ENCODE assay signal across 16 cellular contexts in the genomic region with DNA sequence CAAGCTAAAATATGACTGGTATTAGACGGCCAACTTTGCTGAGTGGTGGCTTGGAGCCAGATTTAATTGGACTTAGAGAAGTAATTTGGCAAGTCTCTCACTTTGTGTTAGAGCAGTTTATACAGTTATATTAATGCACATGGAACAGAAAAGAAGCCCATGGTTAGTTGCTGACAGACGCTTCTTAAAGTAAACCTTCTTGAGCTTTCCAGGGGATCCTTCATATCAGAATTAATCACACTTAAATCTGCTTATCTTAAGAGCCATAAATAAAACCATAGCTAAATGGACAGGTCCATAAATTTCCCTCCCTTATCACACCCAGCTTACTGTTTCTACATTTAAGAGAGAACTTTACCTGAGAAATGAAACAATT. TPM values are rescaled to one million over a fixed set of nuclear protein-coding genes. Genes with fewer than 3 reads are reported as not detected.
DNase-seq lines count a peak whose midpoint lies in the region; ATAC-seq, FAIRE-seq and TF ChIP-seq lines count a peak whose summit lies in the region.
"Had no signal": no experiment of that assay in that cellular context is flagged by ENCODE, and none has a peak within 500 bp of the region (broad histone marks: within the 10 kb centered on the region; RNA-seq: fewer than 3 reads in every experiment).

No MANE protein-coding gene starts in this region.

- H2BK12ac ChIP-seq in neuronal stem cell (ENCODE audit: low read length): no peak overlapping the region

- no TSS peak for BruUV-seq in K562 (replicated peaks; lab: Mats Ljungman, UMichigan)

- no peak for TF ChIP-seq RAD21 in K562 (CRISPR knock-in tag; conservative IDR thresholded peaks at IDR 0.05 in 1 of 2, IDR thresholded peaks at IDR 0.05 in 1 of 2)

- H3K4me3 ChIP-seq in K562: no peak overlapping the region
- no peak overlapping the region for H3K4me3 ChIP-seq in neuronal stem cell (ENCODE audit: low read length in 2 of 2)
- H3K4me3 ChIP-seq in CD8-positive, alpha-beta T cell (ENCODE audit: low read depth, low read length): no peak overlapping the region
- H3K4me3 ChIP-seq: gastrocnemius medialis, GM12878, SK-N-MC had no signal

- H3K36me3 ChIP-seq in K562 (ENCODE audit: control insufficient read depth, insufficient read depth, low read length): no peaks in the 10 kb centered on the region
- H3K36me3 ChIP-seq in neuronal stem cell (replicated peaks in 1 of 2; ENCODE audit: control insufficient read depth in 2 of 2, insufficient read depth in 2 of 2, low read length in 2 of 2): no peaks in the 10 kb centered on the region
- no peaks in the 10 kb centered on the region for H3K36me3 ChIP-seq in CD8-positive, alpha-beta T cell (ENCODE audit: insufficient read depth, low read length)
- H3K36me3 ChIP-seq: gastrocnemius medialis, neutrophil had no signal

- H4K8ac ChIP-seq in neuronal stem cell (ENCODE audit: low read depth, low read length): no peak overlapping the region

- no peak overlapping the region for H3K18ac ChIP-seq in neuronal stem cell (ENCODE audit: low read length)

- no peak overlapping the region for H2AFZ ChIP-seq in K562 (ENCODE audit: low read depth, low read length)
- peak overlapping the region; percentile 79 for H2AFZ ChIP-seq in neuronal stem cell (ENCODE audit: low read length)

- peaks cover 10% of the 10 kb centered on the region for H3K4me1 Mint-ChIP-seq in CD8-positive, alpha-beta T cell (ENCODE audit: low read depth)
- H3K4me1 Mint-ChIP-seq in immature natural killer cell: peaks cover 12 to 14% of the 10 kb centered on the region in 2 donors

- no peak overlapping the region for H3K14ac ChIP-seq in neuronal stem cell (ENCODE audit: low read length)

- H3K4me1 ChIP-seq in K562 (replicated peaks in 1 of 2; ENCODE audit: control insufficient read depth in 2 of 2, insufficient read depth in 2 of 2, low read length in 2 of 2) (no peaks in the 10 kb centered on the region; a peak in 1 of 5 replicates), neuronal stem cell (ENCODE audit: control insufficient read depth in 2 of 2, insufficient read depth in 1 of 2, low read depth in 1 of 2, low read length in 2 of 2) (peaks cover 5 to 14% of the 10 kb centered on the region in 2 donors)
- peaks cover 11% of the 10 kb centered on the region for H3K4me1 ChIP-seq in CD8-positive, alpha-beta T cell (ENCODE audit: insufficient read depth, low read length)

- no peak overlapping the region for H3K27ac ChIP-seq in K562 (ENCODE audit: extremely low read depth, low read depth, low read length)
- H3K27ac ChIP-seq in neuronal stem cell (replicated peaks; ENCODE audit: low read length): no peak overlapping the region
- H3K27ac ChIP-seq in CD8-positive, alpha-beta T cell (ENCODE audit: low read depth, low read length): no peak overlapping the region
- H3K27ac ChIP-seq: gastrocnemius medialis, neutrophil, SK-N-MC had no signal

- H3K9ac ChIP-seq in K562 (ENCODE audit: insufficient read depth in 1 of 2, low read depth in 2 of 2, low read length in 2 of 2) (no peak overlapping the region; a peak in 1 of 4 replicates), neuronal stem cell (ENCODE audit: low read depth, low read length, poor library complexity) (no peak overlapping the region)

- no peak for TF ChIP-seq CTCF in D721Med (IDR thresholded peaks at IDR 0.05; ENCODE audit: insufficient read depth, missing control alignments)
- TF ChIP-seq CTCF in K562 (IDR thresholded peaks at IDR 0.05 in 2 of 3, conservative IDR thresholded peaks at IDR 0.05 in 1 of 3; ENCODE audit: insufficient read depth in 2 of 3, low read depth in 1 of 3, low read length in 3 of 3): no peak
- TF ChIP-seq CTCF in CD8-positive, alpha-beta T cell (IDR thresholded peaks at IDR 0.05): no peak

- in situ Hi-C loops in K562 (cut with MboI): no loop called here

- no peak overlapping the region for H3K4ac ChIP-seq in neuronal stem cell (ENCODE audit: low read length)

- H3K9me3 Mint-ChIP-seq in CD8-positive, alpha-beta T cell: no peaks in the 10 kb centered on the region
- no peaks in the 10 kb centered on the region for H3K9me3 Mint-ChIP-seq in immature natural killer cell
- H3K9me3 Mint-ChIP-seq: activated B cell treated with CpG ODN at 0.5 μM for 24 hours had no signal

- POLR2A ChIA-PET in K562 (lab: Yijun Ruan, JAX): no interaction called here
- POLR2A ChIA-PET in CD8-positive, alpha-beta T cell (lab: Charles Lee): interaction anchor here (1.4 kb wide), 1 partner anchor 85 kb away, joined by 3 read pairs; no protein-coding TSS in a partner anchor

- CTCF ChIA-PET in K562 (lab: Yijun Ruan, JAX; ENCODE audit: low intra/inter-chr PET ratio): no interaction called here
- CTCF ChIA-PET in CD8-positive, alpha-beta T cell (lab: Charles Lee): interaction anchor here (1.1 to 5.7 kb wide), 2 partner anchors 119 to 126 kb away, joined by 3 to 56 read pairs; no protein-coding TSS in a partner anchor

- FAIRE-seq in D721Med (lab: Jason Lieb, UNC) (peak; percentile 82), K562 (lab: Jason Lieb, UNC) (no peak)

- intact Hi-C loops in K562 (cut with micrococcal nuclease) (loop anchor here (10.0 kb wide), 1 partner anchor 179 kb away; no protein-coding TSS in a partner anchor), posterior cingulate gyrus (cut with DNase I) (no loop called here)
- intact Hi-C loops in CD8-positive, alpha-beta T cell (cut with DNase I, micrococcal nuclease): no loop called here

- TF ChIP-seq POLR2A in K562 (conservative IDR thresholded peaks at IDR 0.05): no peak

- no peak overlapping the region for H3K4me2 ChIP-seq in K562 (ENCODE audit: insufficient read depth, low read length)
- H3K4me2 ChIP-seq in neuronal stem cell (ENCODE audit: insufficient read depth, low read length, poor library complexity, severe bottlenecking): no peak overlapping the region

- H3K4me3 Mint-ChIP-seq in CD8-positive, alpha-beta T cell: no peak overlapping the region
- H3K4me3 Mint-ChIP-seq in immature natural killer cell: no peak overlapping the region
- H3K4me3 Mint-ChIP-seq: activated B cell treated with CpG ODN at 0.5 μM for 24 hours had no signal

- H3K27me3 ChIP-seq in K562 (ENCODE audit: control insufficient read depth in 2 of 2, insufficient read depth in 2 of 2, low read length in 2 of 2): peaks cover 8 to 42% of the 10 kb centered on the region in 2 experiments; a peak in 3 of 5 replicates
- no peaks in the 10 kb centered on the region for H3K27me3 ChIP-seq in neuronal stem cell (ENCODE audit: control insufficient read depth in 3 of 3, insufficient read depth in 3 of 3, low read depth in 1 of 3, low read length in 3 of 3)
- no peaks in the 10 kb centered on the region for H3K27me3 ChIP-seq in CD8-positive, alpha-beta T cell (ENCODE audit: insufficient read depth, low read length)
- H3K27me3 ChIP-seq: gastrocnemius medialis, neutrophil had no signal

- no peaks in the 10 kb centered on the region for H3K79me1 ChIP-seq in neuronal stem cell (ENCODE audit: low read depth, low read length)

- ATAC-seq in K562: no peak
- no peak for ATAC-seq in CD8-positive, alpha-beta T cell
- no peak for ATAC-seq in HG02678 (IDR thresholded peaks at IDR 0.05; ENCODE audit: unreplicated experiment)
- ATAC-seq: gastrocnemius medialis; stimulated activated naive CD8-positive, alpha-beta T cell treated with anti-CD3 and anti-CD28 coated beads, Interleukin-15, Interleukin-2, amounts not matched to agents 100 U/mL and 50 U/mL, for 24 hours had no signal

- H2AK5ac ChIP-seq in neuronal stem cell (ENCODE audit: low read depth, low read length): no peak overlapping the region

- peaks cover 4% of the 10 kb centered on the region for H3K27me3 Mint-ChIP-seq in CD8-positive, alpha-beta T cell (ENCODE audit: low read depth)
- H3K27me3 Mint-ChIP-seq in immature natural killer cell (ENCODE audit: low read depth in 3 of 3): peaks cover 2 to 12% (median 11%) of the 10 kb centered on the region in 3 donors

- H3K23ac ChIP-seq in neuronal stem cell (ENCODE audit: low read depth, low read length, poor library complexity): no peak overlapping the region

- no peaks in the 10 kb centered on the region for H3K9me1 ChIP-seq in K562 (ENCODE audit: control insufficient read depth, insufficient read depth, low read length)

- H2BK120ac ChIP-seq in neuronal stem cell (ENCODE audit: low read depth, low read length): no peak overlapping the region

- no peak overlapping the region for H3K27ac Mint-ChIP-seq in CD8-positive, alpha-beta T cell
- peak overlapping the region in 1 of 6 donors; percentile 12 for H3K27ac Mint-ChIP-seq in immature natural killer cell

- DNase-seq in D721Med (ENCODE audit: insufficient read length, low spot score): no peak
- peak; percentile 80 to 90 for DNase-seq in NCI-H446 (lab: John Stamatoyannopoulos, UW)
- DNase-seq in K562 (ENCODE audit: extremely low read depth in 1 of 4, low spot score in 3 of 4): no peak
- DNase-seq in neuronal stem cell (ENCODE audit: low spot score): no peak
- no peak for DNase-seq in CD8-positive, alpha-beta T cell
- no peak for DNase-seq in posterior cingulate gyrus
- no peak for DNase-seq in immature natural killer cell
- DNase-seq: activated B cell treated with CpG ODN at 0.5 μM for 24 hours; activated gamma-delta T cell treated with Interleukin-2 at 50 U/mL for 16 hours; effector CD4-positive, alpha-beta T cell; gastrocnemius medialis; stimulated activated naive CD8-positive, alpha-beta T cell treated with anti-CD3 and anti-CD28 coated beads, Interleukin-15, Interleukin-2, amounts not matched to agents 100 U/mL and 50 U/mL, for 24 hours had no signal

- TF ChIP-seq EP300 in K562 (IDR thresholded peaks at IDR 0.05; ENCODE audit: low read length): no peak

- H3K9me3 ChIP-seq in K562 (replicated peaks; ENCODE audit: control insufficient read depth, insufficient read depth, low read depth, low read length) (no peaks in the 10 kb centered on the region), neuronal stem cell (replicated peaks in 1 of 2; ENCODE audit: control insufficient read depth in 2 of 2, insufficient read depth in 1 of 2, low read depth in 1 of 2, low read length in 2 of 2) (peaks cover 0 to 2% of the 10 kb centered on the region in 2 donors)
- no peaks in the 10 kb centered on the region for H3K9me3 ChIP-seq in CD8-positive, alpha-beta T cell (ENCODE audit: low read length)
- H3K9me3 ChIP-seq: gastrocnemius medialis, neutrophil had no signal

- H3K79me2 ChIP-seq in K562 (ENCODE audit: control insufficient read depth, insufficient read depth, low read length): no peaks in the 10 kb centered on the region

- 0% methylated on average over 2 of the region's 2 CpGs for WGBS in K562 (ENCODE audit: insufficient coverage, low coverage, missing lambda C conversion rate)
- WGBS in neuronal stem cell (ENCODE audit: extremely low coverage in 2 of 2, insufficient read length in 2 of 2, insufficient replicate concordance in 1 of 2), 2 donors: no CpG with 5 or more reads among the region's 2 CpGs

- H4K91ac ChIP-seq in neuronal stem cell (ENCODE audit: low read depth, low read length, poor library complexity): no peak overlapping the region

- H3K36me3 Mint-ChIP-seq in CD8-positive, alpha-beta T cell: no peaks in the 10 kb centered on the region
- H3K36me3 Mint-ChIP-seq in immature natural killer cell: peaks cover 0 to 3% (median 0%) of the 10 kb centered on the region in 3 donors

- H2BK5ac ChIP-seq in neuronal stem cell (ENCODE audit: low read length): no peak overlapping the region

- no peak overlapping the region for H2BK15ac ChIP-seq in neuronal stem cell (ENCODE audit: low read length)

- H4K20me1 ChIP-seq in K562 (replicated peaks; ENCODE audit: control insufficient read depth, insufficient read depth, low read length): no peaks in the 10 kb centered on the region

RNA-seq across cellular contexts. Expression of gene GSG1, which starts 9.6 kb away (rescaled TPM):
- not detected in 2 replicates for total RNA-seq in K562 (2011; cell fraction: chromatin; rRNA removed; ENCODE audit: low replicate concordance)
- total RNA-seq in K562 (2011; cell fraction: nucleolus; rRNA removed): not detected in 2 replicates
- total RNA-seq in K562 (2011; cell fraction: nucleoplasm; rRNA removed): not detected in 2 replicates
- total RNA-seq in K562 (2014; rRNA removed) (not detected in 2 replicates), K562 (2014; rRNA removed; fragmentation: Illumina TruSeq; extraction: Trizol) (not detected in 2 replicates), K562 (2015; rRNA removed; fragmentation: Illumina TruSeq; extraction: Trizol) (not detected in 2 replicates), K562 (2021) (not detected in 2 replicates)
- polyA plus RNA-seq in K562 (2011; rRNA removed) (not detected in 2 replicates), K562 (2014; fragmentation: Illumina TruSeq; extraction: Trizol) (not detected in 2 replicates), K562 (2014; fragmentation: Nextera tagmentation; extraction: Ambion mirVana) (not detected), K562 (2014; rRNA removed) (not detected in 2 replicates), immature natural killer cell (under 1 TPM in 1 of 3 donors, not detected in 2; 0.09 TPM)
- polyA plus RNA-seq in K562 (2011; cell fraction: cytosol; rRNA removed): not detected in 2 replicates
- not detected in 2 replicates for polyA plus RNA-seq in K562 (2011; cell fraction: nucleus; rRNA removed)
- not detected in 2 replicates for polyA plus RNA-seq in K562 (2012)
- polyA minus RNA-seq in K562 (2011; rRNA and poly(A)+ RNA removed): not detected in 2 replicates
- not detected in 2 replicates for polyA minus RNA-seq in K562 (2011; cell fraction: cytosol; rRNA and poly(A)+ RNA removed)
- polyA minus RNA-seq in K562 (2011; cell fraction: nucleus; rRNA and poly(A)+ RNA removed): not detected in 2 replicates
- polyA plus RNA-seq in neuronal stem cell (2013, experiment 1 of 2): 0.04 TPM
- not detected for polyA plus RNA-seq in neuronal stem cell (2013, experiment 2 of 2)
- not detected for total RNA-seq in CD8-positive, alpha-beta T cell
- total RNA-seq: activated B cell treated with CpG ODN at 0.5 μM for 24 hours, gastrocnemius medialis, GM12878 had no signal
- polyA plus RNA-seq: GM12878 had no signal

RNA-seq across cellular contexts. Expression of gene FAM234B, which starts 49.7 kb away (rescaled TPM):
- 7.7 and 8.2 TPM in 2 replicates for total RNA-seq in K562 (2011; cell fraction: chromatin; rRNA removed; ENCODE audit: low replicate concordance)
- 9.3 and 10.3 TPM in 2 replicates for total RNA-seq in K562 (2011; cell fraction: nucleolus; rRNA removed)
- 9.8 and 13.1 TPM in 2 replicates for total RNA-seq in K562 (2011; cell fraction: nucleoplasm; rRNA removed)
- total RNA-seq in K562 (2014; rRNA removed) (1.3 and 2.4 TPM in 2 replicates), K562 (2014; rRNA removed; fragmentation: Illumina TruSeq; extraction: Trizol) (2.2 and 2.6 TPM in 2 replicates), K562 (2015; rRNA removed; fragmentation: Illumina TruSeq; extraction: Trizol) (1.6 and 2.0 TPM in 2 replicates), K562 (2021) (2.2 and 2.3 TPM in 2 replicates)
- polyA plus RNA-seq in K562 (2011; rRNA removed) (4.3 and 7.0 TPM in 2 replicates), K562 (2014; fragmentation: Illumina TruSeq; extraction: Trizol) (1.9 and 2.0 TPM in 2 replicates), K562 (2014; fragmentation: Nextera tagmentation; extraction: Ambion mirVana) (1 to 10 TPM in 1 of 2 experiments, under 1 TPM in 1; 1.00 to 2.3 TPM), K562 (2014; rRNA removed) (1.6 and 2.0 TPM in 2 replicates), immature natural killer cell (1 to 10 TPM in 2 of 3 donors, under 1 TPM in 1; 0.14 to 1.5 (median 1.3) TPM)
- polyA plus RNA-seq in K562 (2011; cell fraction: cytosol; rRNA removed): 2.3 and 5.7 TPM in 2 replicates
- polyA plus RNA-seq in K562 (2011; cell fraction: nucleus; rRNA removed): 2.8 and 3.7 TPM in 2 replicates
- 1.7 and 1.8 TPM in 2 replicates for polyA plus RNA-seq in K562 (2012)
- 12.1 and 18.7 TPM in 2 replicates for polyA minus RNA-seq in K562 (2011; rRNA and poly(A)+ RNA removed)
- 4.9 and 6.5 TPM in 2 replicates for polyA minus RNA-seq in K562 (2011; cell fraction: cytosol; rRNA and poly(A)+ RNA removed)
- 4.2 and 12.6 TPM in 2 replicates for polyA minus RNA-seq in K562 (2011; cell fraction: nucleus; rRNA and poly(A)+ RNA removed)
- polyA plus RNA-seq in neuronal stem cell (2013, experiment 1 of 2): 15.9 TPM
- polyA plus RNA-seq in neuronal stem cell (2013, experiment 2 of 2): 15.5 TPM
- 1 to 10 TPM; 2.2 to 2.7 TPM for total RNA-seq in CD8-positive, alpha-beta T cell

Comparison
In these comparisons a context has a peak if more than half of its experiments do, and no peak if none do; other contexts are left out.
1. DNase-seq: peak in NCI-H446 (2 of 2); none in D721Med (single experiment), K562 (0 of 4), neuronal stem cell (single experiment), CD8-positive, alpha-beta T cell (0 of 7), posterior cingulate gyrus (0 of 10) and immature natural killer cell (0 of 3).